In genomic region chr20:41345729-41346067, GRCh38 we compare ENCODE assay signal across 23 cellular contexts. TPM values are rescaled to one million over a fixed set of nuclear protein-coding genes. Genes with fewer than 3 reads are reported as not detected.
"Had no signal": no experiment of that assay in that cellular context is flagged by ENCODE, and none has a peak within 500 bp of the region (broad histone marks: within the 10 kb centered on the region; RNA-seq: fewer than 3 reads in every experiment).

No MANE protein-coding gene starts in this region.

- FAIRE-seq: keratinocyte had no signal

- DNase-seq: cortex of kidney; dorsolateral prefrontal cortex; effector memory CD8-positive, alpha-beta T cell; gastrocnemius medialis; glutamatergic neuron; left colon; left ventricle myocardium superior; mesenchymal stem cell; naive B cell; stimulated activated CD4-positive, alpha-beta T cell treated with anti-CD3 and anti-CD28 coated beads, Interleukin-12 subunit alpha, Interleukin-12 subunit beta, amount 100 ng/mL, for 4 hours; stimulated activated CD4-positive, alpha-beta T cell treated with anti-CD3 and anti-CD28 coated beads, Interleukin-2, amount 100 ng/mL, for 48 hours; stimulated activated naive CD4-positive, alpha-beta T cell treated with Interleukin-2 at 50 U/mL for 16 hours; thyroid gland; upper lobe of right lung had no signal

- H3K27ac ChIP-seq: dorsolateral prefrontal cortex, epithelial cell of prostate, esophagus muscularis mucosa, gastrocnemius medialis, sigmoid colon, upper lobe of right lung, vagina had no signal

- H3K27me3 ChIP-seq: dorsolateral prefrontal cortex, esophagus muscularis mucosa, gastrocnemius medialis, sigmoid colon, thyroid gland, upper lobe of right lung, vagina had no signal

- H3K4me3 ChIP-seq: dorsolateral prefrontal cortex, esophagus muscularis mucosa, gastrocnemius medialis, lung, sigmoid colon, skin epidermis, thyroid gland, upper lobe of right lung, vagina had no signal

- ATAC-seq: effector memory CD8-positive, alpha-beta T cell; gastrocnemius medialis; left colon; left ventricle myocardium superior; upper lobe of right lung had no signal

- H3K9me3 ChIP-seq: esophagus muscularis mucosa, gastrocnemius medialis, sigmoid colon, thyroid gland, upper lobe of right lung, vagina had no signal

- H3K4me1 ChIP-seq: upper lobe of right lung had no signal

- H3K36me3 ChIP-seq: gastrocnemius medialis, upper lobe of right lung had no signal

RNA-seq across cellular contexts. Expression of gene EMILIN3, which starts 20.9 kb away (rescaled TPM):
- total RNA-seq: fibroblast of villous mesenchyme, pulmonary artery endothelial cell, upper lobe of right lung had no signal
- polyA plus RNA-seq: keratinocyte had no signal
